9 cellular contexts compared by ENCODE assay signal in genomic region chr12:125533434-125534029, GRCh38.
DNase-seq lines count a peak whose midpoint lies in the region; ATAC-seq and TF ChIP-seq lines count a peak whose summit lies in the region.
"Had no signal": no experiment of that assay in that cellular context is flagged by ENCODE, and none has a peak within 500 bp of the region (broad histone marks: within the 10 kb centered on the region; RNA-seq: fewer than 3 reads in every experiment).

No MANE protein-coding gene starts in this region.

- peaks cover 0 to 1% of the 10 kb centered on the region in 2 donors for H3K36me3 Mint-ChIP-seq in activated T-cell treated with anti-CD3 and anti-CD28 coated beads, Interleukin-2, amount 50 U/mL, for 72 hours (ENCODE audit: insufficient read depth in 2 of 2)
- no peaks in the 10 kb centered on the region for H3K36me3 Mint-ChIP-seq in CD4-positive, alpha-beta memory T cell
- H3K36me3 Mint-ChIP-seq: IgD-negative memory B cell had no signal

- H3K4me1 Mint-ChIP-seq in activated T-cell treated with anti-CD3 and anti-CD28 coated beads, Interleukin-2, amount 50 U/mL, for 72 hours (ENCODE audit: low read depth) = no peaks in the 10 kb centered on the region
- no peaks in the 10 kb centered on the region for H3K4me1 Mint-ChIP-seq in CD4-positive, alpha-beta memory T cell
- H3K4me1 Mint-ChIP-seq: IgD-negative memory B cell had no signal

- H3K36me3 ChIP-seq in iPS DF 6.9 (ENCODE audit: control insufficient read depth, insufficient read depth, low read length) = no peaks in the 10 kb centered on the region
- H3K36me3 ChIP-seq in CD4-positive, alpha-beta memory T cell (ENCODE audit: insufficient read depth, low read length) = no peaks in the 10 kb centered on the region

- CTCF ChIA-PET in CD4-positive, alpha-beta memory T cell (lab: Charles Lee; ENCODE audit: partially characterized antibody) = no interaction called here

- H3K4me1 ChIP-seq in iPS DF 6.9 (ENCODE audit: control insufficient read depth, insufficient read depth, low read length) = no peaks in the 10 kb centered on the region
- H3K4me1 ChIP-seq in CD4-positive, alpha-beta memory T cell (ENCODE audit: insufficient read depth, low read length) = no peaks in the 10 kb centered on the region

- WGBS in iPS DF 6.9 (ENCODE audit: insufficient coverage, insufficient read length) = no CpG with 5 or more reads among the region's 29 CpGs

- peak in 1 of 2 donors; percentile 35 for ATAC-seq in activated T-cell treated with anti-CD3 and anti-CD28 coated beads, Interleukin-2, amount 50 U/mL, for 72 hours (replicated peaks in 1 of 2)

- H3K9me3 ChIP-seq in iPS DF 6.9 (ENCODE audit: control insufficient read depth, insufficient read depth, low read length) = no peaks in the 10 kb centered on the region
- H3K9me3 ChIP-seq in CD4-positive, alpha-beta memory T cell (ENCODE audit: control insufficient read depth in 1 of 2, low read length in 2 of 2) = no peaks in the 10 kb centered on the region

- no peaks in the 10 kb centered on the region for H3K27me3 Mint-ChIP-seq in activated T-cell treated with anti-CD3 and anti-CD28 coated beads, Interleukin-2, amount 50 U/mL, for 72 hours (ENCODE audit: low read depth)
- H3K27me3 Mint-ChIP-seq in CD4-positive, alpha-beta memory T cell = peaks cover 0 to 10% of the 10 kb centered on the region in 2 donors

- peak; percentile 21 for DNase-seq in COR-L47 (lab: John Stamatoyannopoulos, UW)
- peak; percentile 24 for DNase-seq in GM19240 (ENCODE audit: insufficient read length, low spot score)
- peak; percentile 17 to 39 for DNase-seq in activated T-cell treated with anti-CD3 and anti-CD28 coated beads, Interleukin-2, amount 50 U/mL, for 72 hours
- DNase-seq in iPS DF 6.9 (ENCODE audit: low read depth, low spot score) = peak; percentile 22
- peak in 44 of 49 donors; percentile 4 to 73 (median 47) for DNase-seq in substantia nigra (lab: John Stamatoyannopoulos, UW)
- no peak for DNase-seq in CD4-positive, alpha-beta memory T cell
- no peak for DNase-seq in activated naive CD4-positive, alpha-beta T cell treated with Interleukin-2 at 50 U/mL for 16 hours

- TF ChIP-seq CTCF in LNCAP (IDR thresholded peaks at IDR 0.05) = peak; percentile 93

- H3K27ac ChIP-seq in iPS DF 6.9 (ENCODE audit: low read length) (no peak overlapping the region), substantia nigra (ENCODE audit: low read depth, low read length, poor library complexity, severe bottlenecking) (no peak overlapping the region)
- H3K27ac ChIP-seq in CD4-positive, alpha-beta memory T cell (ENCODE audit: low read depth, low read length) = no peak overlapping the region

- no peak overlapping the region for H3K4me3 Mint-ChIP-seq in activated T-cell treated with anti-CD3 and anti-CD28 coated beads, Interleukin-2, amount 50 U/mL, for 72 hours
- no peak overlapping the region for H3K4me3 Mint-ChIP-seq in CD4-positive, alpha-beta memory T cell
- H3K4me3 Mint-ChIP-seq: IgD-negative memory B cell had no signal

- H3K27me3 ChIP-seq in iPS DF 6.9 (ENCODE audit: control insufficient read depth, insufficient read depth, low read length) = no peaks in the 10 kb centered on the region
- peaks cover 8% of the 10 kb centered on the region for H3K27me3 ChIP-seq in CD4-positive, alpha-beta memory T cell (ENCODE audit: insufficient read depth, low read length)

- H3K4me3 ChIP-seq in iPS DF 6.9 (ENCODE audit: low read length) = no peak overlapping the region
- H3K4me3 ChIP-seq in CD4-positive, alpha-beta memory T cell (ENCODE audit: low read length in 2 of 2) = no peak overlapping the region

- H3K27ac Mint-ChIP-seq in activated T-cell treated with anti-CD3 and anti-CD28 coated beads, Interleukin-2, amount 50 U/mL, for 72 hours = no peak overlapping the region
- H3K27ac Mint-ChIP-seq in CD4-positive, alpha-beta memory T cell = no peak overlapping the region
- H3K27ac Mint-ChIP-seq: IgD-negative memory B cell had no signal

- POLR2A ChIA-PET in CD4-positive, alpha-beta memory T cell (lab: Charles Lee; ENCODE audit: partially characterized antibody) = no interaction called here

- intact Hi-C loops in CD4-positive, alpha-beta memory T cell (cut with micrococcal nuclease) = no loop called here

- H3K9me3 Mint-ChIP-seq in activated T-cell treated with anti-CD3 and anti-CD28 coated beads, Interleukin-2, amount 50 U/mL, for 72 hours = no peaks in the 10 kb centered on the region
- H3K9me3 Mint-ChIP-seq in CD4-positive, alpha-beta memory T cell = peaks cover 0 to 1% (median 0%) of the 10 kb centered on the region in 8 donors

Comparison
In these comparisons a context has a peak if more than half of its experiments do, and no peak if none do; other contexts are left out.
1. DNase-seq: peak in COR-L47 (single experiment), GM19240 (single experiment), activated T-cell treated with anti-CD3 and anti-CD28 coated beads, Interleukin-2, amount 50 U/mL, for 72 hours (2 of 2), iPS DF 6.9 (single experiment) and substantia nigra (44 of 49); none in CD4-positive, alpha-beta memory T cell (0 of 5) and activated naive CD4-positive, alpha-beta T cell treated with Interleukin-2 at 50 U/mL for 16 hours (single experiment).